Comparison of ENCODE assay signal across 1 cellular context in genomic region chr11:72100009-72100408, GRCh38.
TF ChIP-seq lines count a peak whose summit lies in the region.

No MANE protein-coding gene starts in this region.

TF ChIP-seq in endothelial cell of umbilical vein, 7 proteins besides CTCF, POLR2A, EP300 and RAD21:
- TF ChIP-seq, protein P1, sequence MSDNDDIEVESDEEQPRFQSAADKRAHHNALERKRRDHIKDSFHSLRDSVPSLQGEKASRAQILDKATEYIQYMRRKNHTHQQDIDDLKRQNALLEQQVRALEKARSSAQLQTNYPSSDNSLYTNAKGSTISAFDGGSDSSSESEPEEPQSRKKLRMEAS (IDR thresholded peaks at IDR 0.05; ENCODE audit: insufficient read depth, insufficient read length) = no peak
- TF ChIP-seq JUN (IDR thresholded peaks at IDR 0.05; ENCODE audit: borderline replicate concordance, insufficient read depth, insufficient read length, low read depth) (no peak), MYC (IDR thresholded peaks at IDR 0.05; ENCODE audit: low read depth, low read length) (no peak), FOS (IDR thresholded peaks at IDR 0.05; ENCODE audit: borderline replicate concordance, insufficient read depth, low read length) (no peak), EZH2 (IDR thresholded peaks at IDR 0.05; ENCODE audit: borderline replicate concordance, low read depth, low read length, severe bottlenecking) (no peak), GATA2 (IDR thresholded peaks at IDR 0.05; ENCODE audit: insufficient read depth, insufficient read length, low read depth, low read length) (no peak), POLR2AphosphoS5 (IDR thresholded peaks at IDR 0.05; ENCODE audit: insufficient read depth, low read depth, low read length) (no peak)
